17 cellular contexts compared by ENCODE assay signal in the genomic region with DNA sequence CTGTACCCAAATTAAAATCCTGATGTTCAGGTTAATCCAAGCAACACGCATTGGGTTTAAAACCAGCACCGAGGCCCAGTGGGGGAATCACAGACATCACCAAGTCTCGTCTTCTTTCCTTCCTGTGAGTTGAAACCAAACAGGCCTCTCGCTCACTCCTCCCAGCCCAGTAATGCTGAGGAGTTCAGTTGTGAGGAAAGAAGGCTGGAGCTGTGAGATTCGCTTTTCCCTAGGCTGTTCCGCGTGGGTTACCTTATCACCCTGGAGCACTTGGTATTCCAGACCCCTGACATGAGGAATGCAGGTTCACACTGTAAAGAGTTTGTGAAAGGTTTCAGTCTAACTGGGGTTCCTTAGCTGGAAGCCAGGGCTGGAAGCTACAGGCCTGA. TPM values are rescaled to one million over a fixed set of nuclear protein-coding genes. Genes with fewer than 3 reads are reported as not detected.
"Had no signal": no experiment of that assay in that cellular context is flagged by ENCODE, and none has a peak within 500 bp of the region (broad histone marks: within the 10 kb centered on the region; RNA-seq: fewer than 3 reads in every experiment).

No MANE protein-coding gene starts in this region.

- H3K4me3 ChIP-seq: lower lobe of right lung, mucosa of descending colon had no signal

- H3K36me3 Mint-ChIP-seq: brain; natural killer cell treated with Interleukin-12 subunit alpha and Interleukin-12 subunit beta and Interleukin-15 and Interleukin-18, amount 100 ng/mL, for 72 hours had no signal

- H3K9me3 Mint-ChIP-seq: activated T-helper 1 cell treated with anti-CD3 and anti-CD28 coated beads, Interleukin-12 subunit alpha, Interleukin-12 subunit beta, Interleukin-2, Interleukin-4 antibody, amounts not matched to agents 30 ng/mL and 10 ng/mL and 1 ng/mL, durations not matched to agents 14 hours and 24 hours and 36 hours; brain; dendritic cell treated with granulocyte-macrophage colony-stimulating factor and Interleukin-4, amounts not matched to agents 40 ng/mL and 50 ng/mL, for 4 days; natural killer cell treated with Interleukin-12 subunit alpha and Interleukin-12 subunit beta and Interleukin-15 and Interleukin-18, amount 100 ng/mL, for 72 hours; T-helper 2 cell treated with Interferon-gamma antibody and Interleukin-4, amounts not matched to agents 5 μg/mL and 100 μg/mL, for 36 hours had no signal

- H3K9me3 ChIP-seq: lower lobe of right lung, mucosa of descending colon had no signal

- DNase-seq: activated CD4-positive, CD25-positive, alpha-beta regulatory T cell treated with anti-CD3 and anti-CD28 coated beads, Interleukin-2, amount 50 U/mL, for 72 hours; activated naive CD4-positive, alpha-beta T cell treated with Interleukin-2 at 50 U/mL for 16 hours; amniotic stem cell; cerebellar nuclear complex; hippocampal formation; lower lobe of right lung; occipital lobe; stimulated activated CD4-positive, alpha-beta T cell treated with anti-CD3 and anti-CD28 coated beads, Interleukin-2, amount 100 ng/mL, for 48 hours; stimulated activated naive CD8-positive, alpha-beta T cell treated with anti-CD3 and anti-CD28 coated beads, Interleukin-15, Interleukin-2, amounts not matched to agents 100 U/mL and 50 U/mL, for 24 hours had no signal

- H3K27ac Mint-ChIP-seq: activated T-helper 1 cell treated with anti-CD3 and anti-CD28 coated beads, Interleukin-12 subunit alpha, Interleukin-12 subunit beta, Interleukin-2, Interleukin-4 antibody, amounts not matched to agents 30 ng/mL and 10 ng/mL and 1 ng/mL, durations not matched to agents 14 hours and 24 hours and 36 hours; dendritic cell treated with granulocyte-macrophage colony-stimulating factor and Interleukin-4, amounts not matched to agents 40 ng/mL and 50 ng/mL, for 4 days; natural killer cell treated with Interleukin-12 subunit alpha and Interleukin-12 subunit beta and Interleukin-15 and Interleukin-18, amount 100 ng/mL, for 72 hours; T-helper 2 cell treated with Interferon-gamma antibody and Interleukin-4, amounts not matched to agents 5 μg/mL and 100 μg/mL, for 36 hours had no signal

- H3K27me3 Mint-ChIP-seq: natural killer cell treated with Interleukin-12 subunit alpha and Interleukin-12 subunit beta and Interleukin-15 and Interleukin-18, amount 100 ng/mL, for 72 hours had no signal

- H3K27ac ChIP-seq: lower lobe of right lung had no signal

- H3K4me3 Mint-ChIP-seq: activated T-helper 1 cell treated with anti-CD3 and anti-CD28 coated beads, Interleukin-12 subunit alpha, Interleukin-12 subunit beta, Interleukin-2, Interleukin-4 antibody, amounts not matched to agents 30 ng/mL and 10 ng/mL and 1 ng/mL, durations not matched to agents 14 hours and 24 hours and 36 hours; brain; dendritic cell treated with granulocyte-macrophage colony-stimulating factor and Interleukin-4, amounts not matched to agents 40 ng/mL and 50 ng/mL, for 4 days; natural killer cell treated with Interleukin-12 subunit alpha and Interleukin-12 subunit beta and Interleukin-15 and Interleukin-18, amount 100 ng/mL, for 72 hours; T-helper 2 cell treated with Interferon-gamma antibody and Interleukin-4, amounts not matched to agents 5 μg/mL and 100 μg/mL, for 36 hours had no signal

RNA-seq across cellular contexts. Expression of gene CIBAR2, which starts 20.8 kb away (rescaled TPM):
- total RNA-seq: activated T-helper 1 cell treated with anti-CD3 and anti-CD28 coated beads, Interleukin-12 subunit alpha, Interleukin-12 subunit beta, Interleukin-2, Interleukin-4 antibody, amounts not matched to agents 30 ng/mL and 10 ng/mL and 1 ng/mL, durations not matched to agents 14 hours and 24 hours and 36 hours; epithelial cell of proximal tubule; mucosa of descending colon; natural killer cell treated with Interleukin-12 subunit alpha and Interleukin-12 subunit beta and Interleukin-15 and Interleukin-18, amount 100 ng/mL, for 72 hours; occipital lobe; urinary bladder had no signal
- polyA plus RNA-seq: urinary bladder had no signal
